Comparison of ENCODE assay signal across 10 cellular contexts in the genomic region with DNA sequence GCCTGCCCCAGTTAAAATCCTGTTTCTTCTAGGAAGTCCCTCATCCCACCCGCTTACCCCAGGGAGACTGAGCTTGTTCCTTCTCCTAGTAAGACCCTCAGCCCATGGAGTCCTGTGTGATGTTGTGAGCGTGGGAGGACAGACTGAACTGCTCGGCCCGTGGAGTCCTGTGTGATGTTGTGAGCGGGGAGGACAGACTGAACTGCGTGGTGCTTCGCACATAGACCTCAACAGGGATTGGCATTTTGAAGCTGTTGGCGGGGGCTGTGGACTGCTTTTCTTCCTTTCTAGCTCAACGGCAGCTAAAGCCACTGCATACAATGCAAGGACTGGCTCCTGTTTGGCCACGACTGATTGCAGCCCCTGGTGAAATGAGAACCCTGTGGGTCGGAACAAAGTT. TPM values are rescaled to one million over a fixed set of nuclear protein-coding genes. Genes with fewer than 3 reads are reported as not detected.
DNase-seq lines count a peak whose midpoint lies in the region; ATAC-seq and TF ChIP-seq lines count a peak whose summit lies in the region.
"Had no signal": no experiment of that assay in that cellular context is flagged by ENCODE, and none has a peak within 500 bp of the region (broad histone marks: within the 10 kb centered on the region; RNA-seq: fewer than 3 reads in every experiment).

No MANE protein-coding gene starts in this region.

- TF ChIP-seq EP300 in gastroesophageal sphincter (IDR thresholded peaks at IDR 0.05) (no peak), suprapubic skin (IDR thresholded peaks at IDR 0.05) (no peak)

- no peaks in the 10 kb centered on the region for H3K27me3 Mint-ChIP-seq in activated CD4-positive, alpha-beta T cell treated with anti-CD3 and anti-CD28 coated beads for 36 hours
- no peaks in the 10 kb centered on the region for H3K27me3 Mint-ChIP-seq in activated CD8-positive, alpha-beta T cell treated with anti-CD3 and anti-CD28 coated beads for 36 hours

- peak overlapping the region; percentile 19 for H3K4me3 Mint-ChIP-seq in activated CD4-positive, alpha-beta T cell treated with anti-CD3 and anti-CD28 coated beads for 36 hours
- no peak overlapping the region for H3K4me3 Mint-ChIP-seq in activated CD8-positive, alpha-beta T cell treated with anti-CD3 and anti-CD28 coated beads for 36 hours

- TF ChIP-seq CTCF in activated CD8-positive, alpha-beta T cell treated with anti-CD3 and anti-CD28 coated beads for 36 hours (IDR thresholded peaks at IDR 0.05), result no peak
- TF ChIP-seq CTCF in gastroesophageal sphincter (IDR thresholded peaks at IDR 0.05) (no peak), suprapubic skin (IDR thresholded peaks at IDR 0.05) (no peak)

- H3K4me3 ChIP-seq in gastroesophageal sphincter (no peak overlapping the region), suprapubic skin (no peak overlapping the region)

- no peak for DNase-seq in activated CD4-positive, alpha-beta T cell treated with anti-CD3 and anti-CD28 coated beads for 36 hours
- no peak for DNase-seq in activated CD4-positive, alpha-beta T cell treated with anti-CD3 and anti-CD28 coated beads for 1 hour
- no peak for DNase-seq in activated CD8-positive, alpha-beta T cell treated with anti-CD3 and anti-CD28 coated beads for 36 hours
- DNase-seq in suprapubic skin (ENCODE audit: low spot score in 2 of 2), result peak in 1 of 2 donors; percentile 59
- DNase-seq in head of caudate nucleus, result no peak
- DNase-seq: GF-D8, NCI-H748 treated with DMSO at 0.1 percent for 48 hours had no signal

- H3K4me1 ChIP-seq in gastroesophageal sphincter (peaks cover 0 to 33% (median 12%) of the 10 kb centered on the region in 3 donors), suprapubic skin (peaks cover 26% of the 10 kb centered on the region)

- peaks cover 29% of the 10 kb centered on the region for H3K4me1 Mint-ChIP-seq in activated CD4-positive, alpha-beta T cell treated with anti-CD3 and anti-CD28 coated beads for 36 hours
- H3K4me1 Mint-ChIP-seq in activated CD8-positive, alpha-beta T cell treated with anti-CD3 and anti-CD28 coated beads for 36 hours (ENCODE audit: low read depth), result peaks cover 23% of the 10 kb centered on the region

- H3K27me3 ChIP-seq in gastroesophageal sphincter (no peaks in the 10 kb centered on the region), suprapubic skin (no peaks in the 10 kb centered on the region)

- peak overlapping the region; percentile 74 for H3K27ac Mint-ChIP-seq in activated CD4-positive, alpha-beta T cell treated with anti-CD3 and anti-CD28 coated beads for 36 hours
- peak overlapping the region; percentile 67 for H3K27ac Mint-ChIP-seq in activated CD8-positive, alpha-beta T cell treated with anti-CD3 and anti-CD28 coated beads for 36 hours

- intact Hi-C loops in activated CD4-positive, alpha-beta T cell treated with anti-CD3 and anti-CD28 coated beads for 36 hours (cut with DNase I, micrococcal nuclease), result loop anchor here in 1 of 2 experiments (2.0 kb wide), 2 partner anchors 41 to 67 kb away; a partner anchor contains a TSS
- intact Hi-C loops in activated CD8-positive, alpha-beta T cell treated with anti-CD3 and anti-CD28 coated beads for 36 hours (cut with micrococcal nuclease), result no loop called here
- intact Hi-C loops in head of caudate nucleus (cut with DNase I), result no loop called here

- H3K27ac ChIP-seq in gastroesophageal sphincter, result peak overlapping the region in 3 of 4 donors; percentile 55 to 68 (median 57)
- peak overlapping the region; percentile 62 for H3K27ac ChIP-seq in suprapubic skin

- no peak for TF ChIP-seq POLR2A in gastroesophageal sphincter (IDR thresholded peaks at IDR 0.05)
- no peak for TF ChIP-seq POLR2A in suprapubic skin (IDR thresholded peaks at IDR 0.05)

- H3K9me3 Mint-ChIP-seq in activated CD4-positive, alpha-beta T cell treated with anti-CD3 and anti-CD28 coated beads for 36 hours (ENCODE audit: low read depth), result no peaks in the 10 kb centered on the region
- H3K9me3 Mint-ChIP-seq in activated CD8-positive, alpha-beta T cell treated with anti-CD3 and anti-CD28 coated beads for 36 hours, result no peaks in the 10 kb centered on the region

- H3K9me3 ChIP-seq in gastroesophageal sphincter (no peaks in the 10 kb centered on the region), suprapubic skin (no peaks in the 10 kb centered on the region)

- H3K36me3 Mint-ChIP-seq in activated CD4-positive, alpha-beta T cell treated with anti-CD3 and anti-CD28 coated beads for 36 hours (ENCODE audit: low read depth), result peaks cover 8% of the 10 kb centered on the region
- no peaks in the 10 kb centered on the region for H3K36me3 Mint-ChIP-seq in activated CD8-positive, alpha-beta T cell treated with anti-CD3 and anti-CD28 coated beads for 36 hours (ENCODE audit: low read depth)

- CTCF ChIA-PET in activated CD4-positive, alpha-beta T cell treated with anti-CD3 and anti-CD28 coated beads for 36 hours (lab: Charles Lee), result interaction anchor here (1.1 to 1.5 kb wide), 2 partner anchors 9 to 200 kb away, joined by 6 to 7 read pairs; no protein-coding TSS in a partner anchor
- CTCF ChIA-PET in activated CD8-positive, alpha-beta T cell treated with anti-CD3 and anti-CD28 coated beads for 36 hours (lab: Charles Lee), result interaction anchor here (0.9 to 2.3 kb wide), 3 partner anchors 9 to 123 kb away, joined by 3 to 19 read pairs (median 3); no protein-coding TSS in a partner anchor

- POLR2A ChIA-PET in activated CD4-positive, alpha-beta T cell treated with anti-CD3 and anti-CD28 coated beads for 36 hours (lab: Charles Lee), result no interaction called here
- POLR2A ChIA-PET in activated CD8-positive, alpha-beta T cell treated with anti-CD3 and anti-CD28 coated beads for 36 hours (lab: Charles Lee), result interaction anchor here (0.5 to 1.3 kb wide), 4 partner anchors 13 to 166 kb away, joined by 3 read pairs; a partner anchor contains a TSS

- H3K36me3 ChIP-seq in gastroesophageal sphincter (peaks cover 0 to 23% of the 10 kb centered on the region in 2 donors), suprapubic skin (peaks cover 22% of the 10 kb centered on the region)

- WGBS in gastroesophageal sphincter (ENCODE audit: low coverage in 1 of 2), 2 donors, result 87 to 98% methylated on average over 4 to 7 of the region's 11 CpGs
- WGBS in suprapubic skin, result 97% methylated on average over 11 of the region's 11 CpGs

- no peak for ATAC-seq in activated CD4-positive, alpha-beta T cell treated with anti-CD3 and anti-CD28 coated beads for 36 hours
- ATAC-seq in activated CD8-positive, alpha-beta T cell treated with anti-CD3 and anti-CD28 coated beads for 36 hours, result no peak
- no peak for ATAC-seq in gastroesophageal sphincter
- no peak for ATAC-seq in HG03280 (IDR thresholded peaks at IDR 0.05; ENCODE audit: unreplicated experiment)
- no peak for ATAC-seq in GM18858 (IDR thresholded peaks at IDR 0.05; ENCODE audit: unreplicated experiment)

RNA-seq across cellular contexts. Expression of a gene that starts 1.6 kb away (rescaled TPM):
- total RNA-seq in activated CD4-positive, alpha-beta T cell treated with anti-CD3 and anti-CD28 coated beads for 36 hours, result under 1 TPM; 0.46 to 0.51 TPM
- total RNA-seq in activated CD8-positive, alpha-beta T cell treated with anti-CD3 and anti-CD28 coated beads for 36 hours, result under 1 TPM; 0.11 to 0.14 TPM
- total RNA-seq in gastroesophageal sphincter (under 1 TPM; 0.13 to 0.93 (median 0.38) TPM), suprapubic skin (1 to 10 TPM; 1.3 to 3.4 (median 2.8) TPM)

RNA-seq across cellular contexts. Expression of a gene that starts 56.8 kb away (rescaled TPM):
- total RNA-seq in activated CD4-positive, alpha-beta T cell treated with anti-CD3 and anti-CD28 coated beads for 36 hours, result 1 to 10 TPM; 5.0 to 6.9 TPM
- 1 to 10 TPM; 4.2 to 4.8 TPM for total RNA-seq in activated CD8-positive, alpha-beta T cell treated with anti-CD3 and anti-CD28 coated beads for 36 hours
- total RNA-seq in gastroesophageal sphincter (1 to 10 TPM; 2.5 to 7.0 (median 3.6) TPM), suprapubic skin (100 to 1,000 TPM in 1 of 4 donors, 10 to 100 TPM in 3; 59.7 to 195 (median 73.7) TPM)

Comparison
In these comparisons a context has a peak if more than half of its experiments do, and no peak if none do; other contexts are left out.
1. RNA of a gene that starts 56.8 kb away (total RNA-seq): 59.7 to 195 TPM in suprapubic skin; 5.0 to 6.9 TPM in activated CD4-positive, alpha-beta T cell treated with anti-CD3 and anti-CD28 coated beads for 36 hours, 4.2 to 4.8 TPM in activated CD8-positive, alpha-beta T cell treated with anti-CD3 and anti-CD28 coated beads for 36 hours and 2.5 to 7.0 TPM in gastroesophageal sphincter; every median in the first group is over 4 times any median in the second.